2 cellular contexts compared by ENCODE assay signal in the genomic region with DNA sequence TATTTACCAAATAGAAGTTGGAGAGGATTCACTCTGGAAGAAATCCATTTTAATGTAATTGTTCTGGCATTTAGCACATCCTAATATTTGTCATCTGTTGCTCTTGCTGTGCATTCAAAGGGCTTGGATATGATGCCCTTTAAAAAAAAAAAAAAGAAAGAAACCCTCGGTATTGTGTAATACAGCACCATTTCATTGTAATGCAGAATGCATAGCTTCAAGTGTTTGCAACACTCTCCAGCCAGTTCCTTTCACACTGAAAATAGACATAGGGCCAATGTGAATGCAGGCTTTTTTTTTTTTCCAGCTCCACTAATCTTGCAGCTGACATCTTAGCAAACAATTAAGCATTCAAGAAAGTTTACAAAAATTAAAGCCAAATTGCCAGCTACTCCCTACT.
TF ChIP-seq lines count a peak whose summit lies in the region.

No MANE protein-coding gene starts in this region.

TF ChIP-seq in GM23338, 12 proteins besides CTCF, POLR2A, EP300 and RAD21 (continued from another document):
- TF ChIP-seq, protein P1, sequence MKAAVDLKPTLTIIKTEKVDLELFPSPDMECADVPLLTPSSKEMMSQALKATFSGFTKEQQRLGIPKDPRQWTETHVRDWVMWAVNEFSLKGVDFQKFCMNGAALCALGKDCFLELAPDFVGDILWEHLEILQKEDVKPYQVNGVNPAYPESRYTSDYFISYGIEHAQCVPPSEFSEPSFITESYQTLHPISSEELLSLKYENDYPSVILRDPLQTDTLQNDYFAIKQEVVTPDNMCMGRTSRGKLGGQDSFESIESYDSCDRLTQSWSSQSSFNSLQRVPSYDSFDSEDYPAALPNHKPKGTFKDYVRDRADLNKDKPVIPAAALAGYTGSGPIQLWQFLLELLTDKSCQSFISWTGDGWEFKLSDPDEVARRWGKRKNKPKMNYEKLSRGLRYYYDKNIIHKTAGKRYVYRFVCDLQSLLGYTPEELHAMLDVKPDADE (IDR thresholded peaks at IDR 0.05), result no peak
- TF ChIP-seq POLR2AphosphoS5 (IDR thresholded peaks at IDR 0.05; ENCODE audit: low read depth), result no peak

TF ChIP-seq in IMR-90, 13 proteins besides CTCF, POLR2A, EP300 and RAD21:
- TF ChIP-seq CEBPB (IDR thresholded peaks at IDR 0.05; ENCODE audit: low read depth, low read length) (0 out of 2 replicates have a peak, but pooled peaks have one; percentile 9), CHD1 (IDR thresholded peaks at IDR 0.05; ENCODE audit: low read depth, low read length) (no peak)
TF ChIP-seq in IMR-90: peak in this region for 1.
